In the genomic region with DNA sequence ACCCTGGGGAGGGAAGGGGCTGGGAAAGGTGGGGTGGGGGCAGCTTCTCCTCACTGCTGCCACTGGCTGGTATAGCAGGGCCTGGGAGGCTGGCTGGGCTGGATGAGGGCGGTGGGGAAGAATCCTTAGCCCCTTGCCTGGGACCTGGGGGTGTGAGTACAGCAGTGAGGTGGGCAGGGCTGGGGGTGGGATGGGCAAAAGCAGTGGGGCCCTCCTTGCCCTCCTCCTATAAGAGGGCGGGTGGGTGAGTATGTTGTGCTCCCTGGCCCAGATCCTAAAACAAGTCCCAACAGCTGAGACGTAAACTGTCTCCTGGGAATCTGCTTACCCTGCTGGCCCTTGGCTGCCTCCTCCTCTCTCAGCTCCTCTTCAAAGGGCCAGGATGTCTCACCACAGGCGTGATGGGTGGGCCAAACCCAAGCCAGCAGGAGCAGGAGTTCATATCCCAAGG, we compare ENCODE assay signal across 1 cellular context.
TF ChIP-seq lines count a peak whose summit lies in the region.

No MANE protein-coding gene starts in this region.

TF ChIP-seq in H1, 55 proteins besides CTCF, POLR2A, EP300 and RAD21:
- TF ChIP-seq CHD2 (IDR thresholded peaks at IDR 0.05; ENCODE audit: low read length) (no peak), BACH1 (IDR thresholded peaks at IDR 0.05; ENCODE audit: low read length) (no peak), RXRA (IDR thresholded peaks at IDR 0.05; ENCODE audit: insufficient read depth, low read depth, low read length) (no peak), YY1 (IDR thresholded peaks at IDR 0.05; ENCODE audit: low read depth, low read length) (no peak), SP2 (IDR thresholded peaks at IDR 0.05; ENCODE audit: low read length) (no peak), FOSL1 (IDR thresholded peaks at IDR 0.05; ENCODE audit: insufficient read depth, low read depth, low read length) (no peak), SIX5 (IDR thresholded peaks at IDR 0.05; ENCODE audit: low read depth, low read length) (no peak), CREB1 (IDR thresholded peaks at IDR 0.05) (no peak), ASH2L (IDR thresholded peaks at IDR 0.05; ENCODE audit: low read length) (no peak), CHD1 (IDR thresholded peaks at IDR 0.05; ENCODE audit: low read depth, low read length) (no peak), SUZ12 (IDR thresholded peaks at IDR 0.05; ENCODE audit: low read length) (no peak), SP4 (IDR thresholded peaks at IDR 0.05; ENCODE audit: low read length) (no peak), KDM5A (IDR thresholded peaks at IDR 0.05; ENCODE audit: low read length) (no peak), TEAD4 (IDR thresholded peaks at IDR 0.05; ENCODE audit: low read depth, low read length) (no peak), NRF1 (IDR thresholded peaks at IDR 0.05; ENCODE audit: low read depth, low read length) (no peak), TAF1 (IDR thresholded peaks at IDR 0.05; ENCODE audit: low read depth, low read length) (no peak), GTF2F1 (IDR thresholded peaks at IDR 0.05; ENCODE audit: borderline replicate concordance, low read depth, low read length) (no peak), HDAC6 (IDR thresholded peaks at IDR 0.05; ENCODE audit: low read depth, low read length) (no peak)
- TF ChIP-seq, protein P1, sequence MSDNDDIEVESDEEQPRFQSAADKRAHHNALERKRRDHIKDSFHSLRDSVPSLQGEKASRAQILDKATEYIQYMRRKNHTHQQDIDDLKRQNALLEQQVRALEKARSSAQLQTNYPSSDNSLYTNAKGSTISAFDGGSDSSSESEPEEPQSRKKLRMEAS (IDR thresholded peaks at IDR 0.05): no peak
- TF ChIP-seq, protein P2, sequence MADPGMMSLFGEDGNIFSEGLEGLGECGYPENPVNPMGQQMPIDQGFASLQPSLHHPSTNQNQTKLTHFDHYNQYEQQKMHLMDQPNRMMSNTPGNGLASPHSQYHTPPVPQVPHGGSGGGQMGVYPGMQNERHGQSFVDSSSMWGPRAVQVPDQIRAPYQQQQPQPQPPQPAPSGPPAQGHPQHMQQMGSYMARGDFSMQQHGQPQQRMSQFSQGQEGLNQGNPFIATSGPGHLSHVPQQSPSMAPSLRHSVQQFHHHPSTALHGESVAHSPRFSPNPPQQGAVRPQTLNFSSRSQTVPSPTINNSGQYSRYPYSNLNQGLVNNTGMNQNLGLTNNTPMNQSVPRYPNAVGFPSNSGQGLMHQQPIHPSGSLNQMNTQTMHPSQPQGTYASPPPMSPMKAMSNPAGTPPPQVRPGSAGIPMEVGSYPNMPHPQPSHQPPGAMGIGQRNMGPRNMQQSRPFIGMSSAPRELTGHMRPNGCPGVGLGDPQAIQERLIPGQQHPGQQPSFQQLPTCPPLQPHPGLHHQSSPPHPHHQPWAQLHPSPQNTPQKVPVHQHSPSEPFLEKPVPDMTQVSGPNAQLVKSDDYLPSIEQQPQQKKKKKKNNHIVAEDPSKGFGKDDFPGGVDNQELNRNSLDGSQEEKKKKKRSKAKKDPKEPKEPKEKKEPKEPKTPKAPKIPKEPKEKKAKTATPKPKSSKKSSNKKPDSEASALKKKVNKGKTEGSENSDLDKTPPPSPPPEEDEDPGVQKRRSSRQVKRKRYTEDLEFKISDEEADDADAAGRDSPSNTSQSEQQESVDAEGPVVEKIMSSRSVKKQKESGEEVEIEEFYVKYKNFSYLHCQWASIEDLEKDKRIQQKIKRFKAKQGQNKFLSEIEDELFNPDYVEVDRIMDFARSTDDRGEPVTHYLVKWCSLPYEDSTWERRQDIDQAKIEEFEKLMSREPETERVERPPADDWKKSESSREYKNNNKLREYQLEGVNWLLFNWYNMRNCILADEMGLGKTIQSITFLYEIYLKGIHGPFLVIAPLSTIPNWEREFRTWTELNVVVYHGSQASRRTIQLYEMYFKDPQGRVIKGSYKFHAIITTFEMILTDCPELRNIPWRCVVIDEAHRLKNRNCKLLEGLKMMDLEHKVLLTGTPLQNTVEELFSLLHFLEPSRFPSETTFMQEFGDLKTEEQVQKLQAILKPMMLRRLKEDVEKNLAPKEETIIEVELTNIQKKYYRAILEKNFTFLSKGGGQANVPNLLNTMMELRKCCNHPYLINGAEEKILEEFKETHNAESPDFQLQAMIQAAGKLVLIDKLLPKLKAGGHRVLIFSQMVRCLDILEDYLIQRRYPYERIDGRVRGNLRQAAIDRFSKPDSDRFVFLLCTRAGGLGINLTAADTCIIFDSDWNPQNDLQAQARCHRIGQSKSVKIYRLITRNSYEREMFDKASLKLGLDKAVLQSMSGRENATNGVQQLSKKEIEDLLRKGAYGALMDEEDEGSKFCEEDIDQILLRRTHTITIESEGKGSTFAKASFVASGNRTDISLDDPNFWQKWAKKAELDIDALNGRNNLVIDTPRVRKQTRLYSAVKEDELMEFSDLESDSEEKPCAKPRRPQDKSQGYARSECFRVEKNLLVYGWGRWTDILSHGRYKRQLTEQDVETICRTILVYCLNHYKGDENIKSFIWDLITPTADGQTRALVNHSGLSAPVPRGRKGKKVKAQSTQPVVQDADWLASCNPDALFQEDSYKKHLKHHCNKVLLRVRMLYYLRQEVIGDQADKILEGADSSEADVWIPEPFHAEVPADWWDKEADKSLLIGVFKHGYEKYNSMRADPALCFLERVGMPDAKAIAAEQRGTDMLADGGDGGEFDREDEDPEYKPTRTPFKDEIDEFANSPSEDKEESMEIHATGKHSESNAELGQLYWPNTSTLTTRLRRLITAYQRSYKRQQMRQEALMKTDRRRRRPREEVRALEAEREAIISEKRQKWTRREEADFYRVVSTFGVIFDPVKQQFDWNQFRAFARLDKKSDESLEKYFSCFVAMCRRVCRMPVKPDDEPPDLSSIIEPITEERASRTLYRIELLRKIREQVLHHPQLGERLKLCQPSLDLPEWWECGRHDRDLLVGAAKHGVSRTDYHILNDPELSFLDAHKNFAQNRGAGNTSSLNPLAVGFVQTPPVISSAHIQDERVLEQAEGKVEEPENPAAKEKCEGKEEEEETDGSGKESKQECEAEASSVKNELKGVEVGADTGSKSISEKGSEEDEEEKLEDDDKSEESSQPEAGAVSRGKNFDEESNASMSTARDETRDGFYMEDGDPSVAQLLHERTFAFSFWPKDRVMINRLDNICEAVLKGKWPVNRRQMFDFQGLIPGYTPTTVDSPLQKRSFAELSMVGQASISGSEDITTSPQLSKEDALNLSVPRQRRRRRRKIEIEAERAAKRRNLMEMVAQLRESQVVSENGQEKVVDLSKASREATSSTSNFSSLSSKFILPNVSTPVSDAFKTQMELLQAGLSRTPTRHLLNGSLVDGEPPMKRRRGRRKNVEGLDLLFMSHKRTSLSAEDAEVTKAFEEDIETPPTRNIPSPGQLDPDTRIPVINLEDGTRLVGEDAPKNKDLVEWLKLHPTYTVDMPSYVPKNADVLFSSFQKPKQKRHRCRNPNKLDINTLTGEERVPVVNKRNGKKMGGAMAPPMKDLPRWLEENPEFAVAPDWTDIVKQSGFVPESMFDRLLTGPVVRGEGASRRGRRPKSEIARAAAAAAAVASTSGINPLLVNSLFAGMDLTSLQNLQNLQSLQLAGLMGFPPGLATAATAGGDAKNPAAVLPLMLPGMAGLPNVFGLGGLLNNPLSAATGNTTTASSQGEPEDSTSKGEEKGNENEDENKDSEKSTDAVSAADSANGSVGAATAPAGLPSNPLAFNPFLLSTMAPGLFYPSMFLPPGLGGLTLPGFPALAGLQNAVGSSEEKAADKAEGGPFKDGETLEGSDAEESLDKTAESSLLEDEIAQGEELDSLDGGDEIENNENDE (IDR thresholded peaks at IDR 0.05; ENCODE audit: insufficient replicate concordance, low read length): no peak
